2 cellular contexts compared by ENCODE assay signal in genomic region chr5:142110046-142110531, GRCh38.
TF ChIP-seq lines count a peak whose summit lies in the region.

No MANE protein-coding gene starts in this region.

TF ChIP-seq in GM23338, 12 proteins besides CTCF, POLR2A, EP300 and RAD21:
- no peak for TF ChIP-seq EZH2 (IDR thresholded peaks at IDR 0.05; ENCODE audit: low read depth, unreplicated experiment)
- TF ChIP-seq STAT1 (IDR thresholded peaks at IDR 0.05; ENCODE audit: unreplicated experiment): no peak
- no peak for TF ChIP-seq CREB1 (CRISPR knock-in tag; IDR thresholded peaks at IDR 0.05; ENCODE audit: low read depth)
- TF ChIP-seq ETS1 (IDR thresholded peaks at IDR 0.05): no peak
- TF ChIP-seq REST (IDR thresholded peaks at IDR 0.05; ENCODE audit: unreplicated experiment): no peak
- no peak for TF ChIP-seq JUNB (IDR thresholded peaks at IDR 0.05; ENCODE audit: unreplicated experiment)
- TF ChIP-seq ZNF462 (CRISPR knock-in tag; IDR thresholded peaks at IDR 0.05): no peak
- no peak for TF ChIP-seq EZH2phosphoT487 (IDR thresholded peaks at IDR 0.05; ENCODE audit: unreplicated experiment)
- no peak for TF ChIP-seq ZNF331 (CRISPR knock-in tag; IDR thresholded peaks at IDR 0.05; ENCODE audit: low read depth)
- no peak for TF ChIP-seq NANOG (IDR thresholded peaks at IDR 0.05; ENCODE audit: borderline replicate concordance)
- TF ChIP-seq POLR2AphosphoS5 (IDR thresholded peaks at IDR 0.05; ENCODE audit: low read depth): no peak
- no peak for TF ChIP-seq ZNF114 (CRISPR knock-in tag; IDR thresholded peaks at IDR 0.05)

TF ChIP-seq in H1, 55 proteins besides CTCF, POLR2A, EP300 and RAD21 (continued from another document):
- TF ChIP-seq CEBPB (IDR thresholded peaks at IDR 0.05; ENCODE audit: low read depth, low read length): peak; percentile 57; the same call in 1 of the 2 replicates
